Comparison of ENCODE assay signal across 18 cellular contexts in the genomic region with DNA sequence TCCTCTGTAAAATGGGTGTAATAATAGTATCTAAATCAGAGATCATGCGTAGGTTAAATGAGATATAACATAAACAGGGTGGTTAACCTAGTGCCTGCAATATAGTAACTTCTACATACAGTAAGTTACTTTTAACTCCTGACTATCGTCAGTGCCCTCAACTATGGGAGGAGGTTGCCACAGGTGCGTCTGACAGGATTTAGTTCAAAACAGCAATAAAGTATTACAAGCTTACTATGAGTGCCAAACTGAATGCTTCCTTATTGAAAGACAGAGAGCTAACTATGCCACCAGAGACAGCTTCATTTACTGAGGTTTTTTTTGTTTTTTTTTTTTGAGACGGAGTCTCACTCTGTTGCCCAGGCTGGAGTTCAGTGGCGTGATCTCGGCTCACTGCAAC.
DNase-seq lines count a peak whose midpoint lies in the region; ATAC-seq, FAIRE-seq and TF ChIP-seq lines count a peak whose summit lies in the region.
"Had no signal": no experiment of that assay in that cellular context is flagged by ENCODE, and none has a peak within 500 bp of the region (broad histone marks: within the 10 kb centered on the region; RNA-seq: fewer than 3 reads in every experiment).

No MANE protein-coding gene starts in this region.

- H3K36me3 ChIP-seq in colonic mucosa (no peaks in the 10 kb centered on the region), small intestine (ENCODE audit: control insufficient read depth in 2 of 2, insufficient read depth in 2 of 2, low read length in 2 of 2) (no peaks in the 10 kb centered on the region)

- H3K27me3 ChIP-seq in colonic mucosa = no peaks in the 10 kb centered on the region
- no peaks in the 10 kb centered on the region for H3K27me3 ChIP-seq in small intestine (ENCODE audit: control insufficient read depth in 2 of 2, insufficient read depth in 2 of 2, low read length in 2 of 2)
- H3K27me3 ChIP-seq in CD4-positive, alpha-beta T cell (ENCODE audit: control insufficient read depth, insufficient read depth, low read length) = no peaks in the 10 kb centered on the region

- CTCF ChIA-PET in GM10248 (lab: Yijun Ruan, JAX) = interaction anchor here (1.2 to 1.6 kb wide), 3 partner anchors 9 to 47 kb away, joined by 3 to 6 read pairs (median 3); no protein-coding TSS in a partner anchor
- CTCF ChIA-PET in CD4-positive, alpha-beta T cell (lab: Charles Lee) = no interaction called here

- no peak for TF ChIP-seq CTCF in colonic mucosa (IDR thresholded peaks at IDR 0.05)
- TF ChIP-seq CTCF in GM10248 (IDR thresholded peaks at IDR 0.05; ENCODE audit: control extremely low read depth, extremely low read depth, low read depth, missing control alignments) = no peak
- no peak for TF ChIP-seq CTCF in CD4-positive, alpha-beta T cell (IDR thresholded peaks at IDR 0.05)

- H3K27me3 Mint-ChIP-seq in CD4-positive, alpha-beta T cell = peaks cover 5% of the 10 kb centered on the region

- POLR2A ChIA-PET in GM10248 (lab: Yijun Ruan, JAX) = no interaction called here
- POLR2A ChIA-PET in CD4-positive, alpha-beta T cell (lab: Charles Lee) = no interaction called here

- DNase-seq in colonic mucosa (peak; percentile 39), left colon (peak; percentile 13 to 45), small intestine (peak; percentile 5), GM10248 (ENCODE audit: extremely low spot score) (no peak), T-helper 9 cell (no peak)
- DNase-seq in CD4-positive, alpha-beta T cell = no peak
- DNase-seq: C1 segment of cervical spinal cord; Caco-2; CD8-positive, alpha-beta T cell; DMS79; EL; GDM1; H9; HFFc6 had no signal

- H3K4me1 ChIP-seq in colonic mucosa (no peaks in the 10 kb centered on the region), small intestine (ENCODE audit: control insufficient read depth in 2 of 2, insufficient read depth in 1 of 2, low read depth in 1 of 2, low read length in 1 of 2) (no peaks in the 10 kb centered on the region)
- H3K4me1 ChIP-seq: Caco-2 had no signal

- intact Hi-C loops in colonic mucosa (cut with DNase I) (no loop called here), left colon (cut with DNase I, micrococcal nuclease) (no loop called here)
- intact Hi-C loops in CD4-positive, alpha-beta T cell (cut with DNase I, micrococcal nuclease) = no loop called here

- no peak overlapping the region for H3K4me3 ChIP-seq in colonic mucosa
- H3K4me3 ChIP-seq in small intestine (ENCODE audit: low read depth in 1 of 2, low read length in 2 of 2) = no peak overlapping the region
- H3K4me3 ChIP-seq: GM23338 had no signal

- no peak overlapping the region for H3K9ac ChIP-seq in colonic mucosa (ENCODE audit: low read depth in 2 of 2, low read length in 2 of 2)

- H3K27ac ChIP-seq in colonic mucosa (peak overlapping the region; percentile 34), small intestine (ENCODE audit: low read depth in 1 of 2, low read length in 1 of 2) (no peak overlapping the region)
- H3K27ac ChIP-seq in CD4-positive, alpha-beta T cell (ENCODE audit: low read depth, low read length) = no peak overlapping the region

- H3K9me3 ChIP-seq in colonic mucosa (no peaks in the 10 kb centered on the region), small intestine (ENCODE audit: control insufficient read depth, low read depth) (no peaks in the 10 kb centered on the region)
- H3K9me3 ChIP-seq in CD4-positive, alpha-beta T cell (ENCODE audit: control insufficient read depth, low read length) = no peaks in the 10 kb centered on the region
- H3K9me3 ChIP-seq: Caco-2 had no signal

- no peak overlapping the region for H3K27ac Mint-ChIP-seq in CD4-positive, alpha-beta T cell
- H3K27ac Mint-ChIP-seq: CD8-positive, alpha-beta T cell; GM23338; H9; HFFc6 had no signal

- no peaks in the 10 kb centered on the region for H3K9me3 Mint-ChIP-seq in CD4-positive, alpha-beta T cell
- H3K9me3 Mint-ChIP-seq: CD8-positive, alpha-beta T cell; GM23338; H9; HFFc6 had no signal

- H3K36me3 Mint-ChIP-seq in CD4-positive, alpha-beta T cell (ENCODE audit: low read depth) = no peaks in the 10 kb centered on the region
- H3K36me3 Mint-ChIP-seq: CD8-positive, alpha-beta T cell had no signal

- no peak overlapping the region for H3K4me3 Mint-ChIP-seq in CD4-positive, alpha-beta T cell
- H3K4me3 Mint-ChIP-seq: CD8-positive, alpha-beta T cell; GM23338; H9; HFFc6 had no signal

- WGBS in small intestine, 3 donors = 20 to 70% (median 37%) methylated on average over 6 of the region's 6 CpGs

- ATAC-seq in left colon = peak; percentile 93
- no peak for ATAC-seq in CD4-positive, alpha-beta T cell (ENCODE audit: poor library complexity)
- ATAC-seq: CD8-positive, alpha-beta T cell; GM23338; HCT116 had no signal

- no peaks in the 10 kb centered on the region for H3K4me1 Mint-ChIP-seq in CD4-positive, alpha-beta T cell (ENCODE audit: low read depth)
- H3K4me1 Mint-ChIP-seq: GM23338, H9 had no signal

- FAIRE-seq in small intestine (lab: Jason Lieb, UNC) = no peak
- FAIRE-seq: GM12891, GM18507 had no signal

Comparison
In these comparisons a context has a peak if more than half of its experiments do, and no peak if none do; other contexts are left out.
1. DNase-seq: peak in colonic mucosa (single experiment), left colon (2 of 2) and small intestine (single experiment); none in GM10248 (single experiment), CD4-positive, alpha-beta T cell (0 of 10) and T-helper 9 cell (single experiment).